In the genomic region with DNA sequence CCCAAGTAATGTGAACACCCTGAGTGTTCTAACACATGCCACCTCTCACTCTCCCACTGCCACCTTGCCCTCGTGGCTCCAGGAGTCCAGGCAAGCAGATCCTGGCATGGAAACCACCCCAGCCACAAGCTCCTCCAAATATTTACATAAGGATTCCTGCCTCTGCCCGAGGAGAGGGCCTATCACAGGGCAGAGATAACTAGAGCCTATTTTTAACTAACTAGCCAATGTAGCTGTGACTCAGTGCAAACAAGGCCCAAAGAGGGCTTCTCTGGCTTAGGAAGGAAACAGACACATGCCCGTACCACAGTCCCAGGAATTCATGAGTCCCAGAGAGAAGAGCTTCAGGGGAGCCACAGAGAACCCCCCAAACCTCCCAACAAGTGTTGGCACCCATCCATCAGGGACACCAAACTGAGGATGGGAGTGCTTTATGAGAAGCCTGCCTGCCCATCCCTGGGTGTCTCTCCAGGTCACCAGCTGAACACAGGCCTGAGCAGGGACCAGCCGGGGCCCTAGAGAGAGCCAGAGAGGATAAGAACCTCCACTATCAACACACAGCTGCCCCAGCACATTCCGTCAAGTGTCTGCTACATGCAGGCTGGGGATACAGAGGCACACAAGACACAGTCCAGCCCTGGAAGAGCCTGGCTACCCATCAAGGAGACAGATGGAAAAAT, we compare ENCODE assay signal across 8 cellular contexts. TPM values are rescaled to one million over a fixed set of nuclear protein-coding genes. Genes with fewer than 3 reads are reported as not detected.
DNase-seq lines count a peak whose midpoint lies in the region; ATAC-seq and TF ChIP-seq lines count a peak whose summit lies in the region.

No MANE protein-coding gene starts in this region.

- H3K27me3 ChIP-seq in CD4-positive, CD25-positive, alpha-beta regulatory T cell (ENCODE audit: control insufficient read depth, insufficient read depth, low read length): no peaks in the 10 kb centered on the region
- H3K27me3 ChIP-seq in muscle layer of colon (ENCODE audit: control insufficient read depth in 1 of 2, insufficient read depth in 2 of 2, low read length in 2 of 2) (no peaks in the 10 kb centered on the region), WERI-Rb-1 (ENCODE audit: insufficient read depth, low read depth, severe bottlenecking) (no peaks in the 10 kb centered on the region)

- peak overlapping the region; percentile 28 for H3K9ac ChIP-seq in muscle layer of colon (ENCODE audit: low read length)

- no peak overlapping the region for H3K27ac ChIP-seq in CD4-positive, CD25-positive, alpha-beta regulatory T cell (ENCODE audit: insufficient read depth, low read length, poor library complexity, severe bottlenecking)
- H3K27ac ChIP-seq in muscle layer of colon (ENCODE audit: low read depth, low read length): peak overlapping the region; percentile 94
- H3K27ac ChIP-seq in WERI-Rb-1: no peak overlapping the region

- peaks cover 41% of the 10 kb centered on the region for H3K36me3 Mint-ChIP-seq in CD4-positive, CD25-positive, alpha-beta regulatory T cell

- H3K36me3 ChIP-seq in CD4-positive, CD25-positive, alpha-beta regulatory T cell (ENCODE audit: control insufficient read depth, insufficient read depth, low read length): peaks cover 39% of the 10 kb centered on the region
- H3K36me3 ChIP-seq in muscle layer of colon (ENCODE audit: insufficient read depth, low read length): peaks cover 28% of the 10 kb centered on the region
- H3K36me3 ChIP-seq in WERI-Rb-1: peaks cover 51% of the 10 kb centered on the region

- DNase-seq in CD4-positive, CD25-positive, alpha-beta regulatory T cell: no peak
- DNase-seq in NCI-H510A (lab: John Stamatoyannopoulos, UW): peak; percentile 13
- DNase-seq in dermis blood vessel endothelial cell: peak; percentile 66
- no peak for DNase-seq in stimulated activated naive CD4-positive, alpha-beta T cell treated with Interleukin-2 at 50 U/mL for 16 hours (lab: John Stamatoyannopoulos, UW)
- no peak for DNase-seq in WERI-Rb-1

- H3K27ac Mint-ChIP-seq in CD4-positive, CD25-positive, alpha-beta regulatory T cell: peak overlapping the region; percentile 62 to 76 (median 72)

- no peaks in the 10 kb centered on the region for H3K9me3 Mint-ChIP-seq in CD4-positive, CD25-positive, alpha-beta regulatory T cell

- peaks cover 57% of the 10 kb centered on the region for H3K4me1 ChIP-seq in CD4-positive, CD25-positive, alpha-beta regulatory T cell (ENCODE audit: control insufficient read depth, insufficient read depth, low read length, poor library complexity, severe bottlenecking)
- peaks cover 82% of the 10 kb centered on the region for H3K4me1 ChIP-seq in muscle layer of colon (ENCODE audit: insufficient read depth, low read length)

- peak overlapping the region in 2 of 4 donors; percentile 26 to 63 for H3K4me3 Mint-ChIP-seq in CD4-positive, CD25-positive, alpha-beta regulatory T cell

- no peak for TF ChIP-seq CTCF in WERI-Rb-1 (IDR thresholded peaks at IDR 0.05; ENCODE audit: low read depth, low read length)

- H3K27me3 Mint-ChIP-seq in CD4-positive, CD25-positive, alpha-beta regulatory T cell: no peaks in the 10 kb centered on the region

- no peaks in the 10 kb centered on the region for H3K9me3 ChIP-seq in CD4-positive, CD25-positive, alpha-beta regulatory T cell (ENCODE audit: control insufficient read depth in 2 of 2, low read length in 2 of 2)
- H3K9me3 ChIP-seq in muscle layer of colon (ENCODE audit: low read length) (no peaks in the 10 kb centered on the region), WERI-Rb-1 (ENCODE audit: severe bottlenecking) (no peaks in the 10 kb centered on the region)

- H3K4me1 Mint-ChIP-seq in CD4-positive, CD25-positive, alpha-beta regulatory T cell: peaks cover 31 to 80% (median 57%) of the 10 kb centered on the region in 4 donors

- H3K4me3 ChIP-seq in CD4-positive, CD25-positive, alpha-beta regulatory T cell (ENCODE audit: low read depth, low read length): no peak overlapping the region
- H3K4me3 ChIP-seq in muscle layer of colon (ENCODE audit: low read depth in 1 of 2, low read length in 2 of 2) (peak overlapping the region in 1 of 2 donors; percentile 24), WERI-Rb-1 (ENCODE audit: low read depth, low read length) (no peak overlapping the region)

- ATAC-seq in CD4-positive, CD25-positive, alpha-beta regulatory T cell (ENCODE audit: low read depth in 2 of 2): no peak
- ATAC-seq in HG03280 (IDR thresholded peaks at IDR 0.05; ENCODE audit: unreplicated experiment): no peak
- no peak for ATAC-seq in HG02798 (IDR thresholded peaks at IDR 0.05; ENCODE audit: poor library complexity, unreplicated experiment)

RNA-seq across cellular contexts. Expression of a gene that starts 9.2 kb away (rescaled TPM):
- 42.5 TPM for total RNA-seq in CD4-positive, CD25-positive, alpha-beta regulatory T cell
- polyA plus RNA-seq in CD4-positive, CD25-positive, alpha-beta regulatory T cell: 1 to 10 TPM; 2.1 to 3.3 (median 2.4) TPM
- total RNA-seq in dermis blood vessel endothelial cell: 14.5 and 20.9 TPM in 2 replicates

RNA-seq across cellular contexts. Expression of a gene that starts 40.8 kb away (rescaled TPM):
- not detected for total RNA-seq in CD4-positive, CD25-positive, alpha-beta regulatory T cell
- not detected for polyA plus RNA-seq in CD4-positive, CD25-positive, alpha-beta regulatory T cell
- total RNA-seq in dermis blood vessel endothelial cell: not detected in 2 replicates

RNA-seq across cellular contexts. Expression of a gene that starts 43.2 kb away (rescaled TPM):
- 23.7 TPM for total RNA-seq in CD4-positive, CD25-positive, alpha-beta regulatory T cell
- polyA plus RNA-seq in CD4-positive, CD25-positive, alpha-beta regulatory T cell: 10 to 100 TPM; 23.7 to 40.3 (median 30.0) TPM
- not detected in 2 replicates for total RNA-seq in dermis blood vessel endothelial cell

Comparison
In these comparisons a context has a peak if more than half of its experiments do, and no peak if none do; other contexts are left out.
1. DNase-seq: peak in NCI-H510A (single experiment) and dermis blood vessel endothelial cell (single experiment); none in CD4-positive, CD25-positive, alpha-beta regulatory T cell (0 of 3), stimulated activated naive CD4-positive, alpha-beta T cell treated with Interleukin-2 at 50 U/mL for 16 hours (single experiment) and WERI-Rb-1 (single experiment).
2. RNA of a gene that starts 43.2 kb away (total RNA-seq): 23.7 TPM in CD4-positive, CD25-positive, alpha-beta regulatory T cell (single experiment); not detected in dermis blood vessel endothelial cell; every median in the first group is over 10 times any median in the second.